1 cellular context compared by ENCODE assay signal in genomic region chr11:22459053-22459452, GRCh38.
TF ChIP-seq lines count a peak whose summit lies in the region.

No MANE protein-coding gene starts in this region.

TF ChIP-seq in IMR-90, 13 proteins besides CTCF, POLR2A, EP300 and RAD21:
- TF ChIP-seq RFX5 (IDR thresholded peaks at IDR 0.05; ENCODE audit: low read depth, low read length) (no peak), USF2 (IDR thresholded peaks at IDR 0.05; ENCODE audit: low read depth, low read length) (0 out of 2 replicates have a peak, but pooled peaks have one; percentile 15)
TF ChIP-seq in IMR-90: peak in this region for 1.
